In genomic region chr14:100736269-100737180, GRCh38 we compare ENCODE assay signal across 2 cellular contexts.
TF ChIP-seq lines count a peak whose summit lies in the region.

No MANE protein-coding gene starts in this region.

TF ChIP-seq in WTC11, 78 proteins besides CTCF, POLR2A, EP300 and RAD21:
- TF ChIP-seq RELA (CRISPR knock-in tag; IDR thresholded peaks at IDR 0.05; ENCODE audit: borderline replicate concordance) (no peak), USF1 (CRISPR knock-in tag; IDR thresholded peaks at IDR 0.05) (no peak), NR1H2 (CRISPR knock-in tag; IDR thresholded peaks at IDR 0.05) (no peak), KAT7 (CRISPR knock-in tag; IDR thresholded peaks at IDR 0.05; ENCODE audit: borderline replicate concordance) (no peak), CDX4 (CRISPR knock-in tag; IDR thresholded peaks at IDR 0.05; ENCODE audit: borderline replicate concordance) (no peak), FOXP1 (CRISPR knock-in tag; IDR thresholded peaks at IDR 0.05; ENCODE audit: borderline replicate concordance) (no peak), IRF1 (CRISPR knock-in tag; IDR thresholded peaks at IDR 0.05) (no peak), ATF1 (CRISPR knock-in tag; IDR thresholded peaks at IDR 0.05) (no peak), CREM (CRISPR knock-in tag; IDR thresholded peaks at IDR 0.05) (no peak), ZMAT4 (CRISPR knock-in tag; IDR thresholded peaks at IDR 0.05) (no peak), ZNF671 (CRISPR knock-in tag; IDR thresholded peaks at IDR 0.05) (no peak), PRRX2 (CRISPR knock-in tag; IDR thresholded peaks at IDR 0.05) (no peak), ATF3 (CRISPR knock-in tag; conservative IDR thresholded peaks at IDR 0.05) (no peak), ZNF425 (CRISPR knock-in tag; conservative IDR thresholded peaks at IDR 0.05) (no peak), NFYB (CRISPR knock-in tag; conservative IDR thresholded peaks at IDR 0.05; ENCODE audit: low read depth) (no peak), NFE2L1 (CRISPR knock-in tag; IDR thresholded peaks at IDR 0.05) (no peak), ZNF416 (CRISPR knock-in tag; IDR thresholded peaks at IDR 0.05) (no peak)

TF ChIP-seq in HepG2, 621 proteins besides CTCF, POLR2A, EP300 and RAD21:
- TF ChIP-seq ZBTB21 (CRISPR knock-in tag; IDR thresholded peaks at IDR 0.05) (no peak), CENPX (CRISPR knock-in tag; IDR thresholded peaks at IDR 0.05) (no peak), ZNF614 (CRISPR knock-in tag; IDR thresholded peaks at IDR 0.05; ENCODE audit: borderline replicate concordance) (no peak), ARID3A (IDR thresholded peaks at IDR 0.05; ENCODE audit: low read depth, low read length) (no peak), ZHX2 (IDR thresholded peaks at IDR 0.05; ENCODE audit: low read depth) (no peak), ZHX2 (CRISPR knock-in tag; IDR thresholded peaks at IDR 0.05; ENCODE audit: borderline replicate concordance) (no peak), SP140L (CRISPR knock-in tag; IDR thresholded peaks at IDR 0.05; ENCODE audit: borderline replicate concordance) (no peak), RARA (CRISPR knock-in tag; IDR thresholded peaks at IDR 0.05) (no peak), POLR2AphosphoS5 (IDR thresholded peaks at IDR 0.05; ENCODE audit: low read depth, low read length) (0 out of 2 replicates have a peak, but pooled peaks have one; percentile 34), PCBP1 (IDR thresholded peaks at IDR 0.05; ENCODE audit: borderline replicate concordance, low read depth, low read length) (0 out of 2 replicates have a peak, but pooled peaks have one; percentile 64), AGO2 (optimal IDR thresholded peaks at IDR 0.05; ENCODE audit: low read depth, low read length) (peak; percentile 77), ZNF687 (CRISPR knock-in tag; IDR thresholded peaks at IDR 0.05) (0 out of 2 replicates have a peak, but pooled peaks have one; percentile 17), CREB1 (IDR thresholded peaks at IDR 0.05) (0 out of 2 replicates have a peak, but pooled peaks have one; percentile 11), CREB1 (CRISPR knock-in tag; IDR thresholded peaks at IDR 0.05) (no peak), KIAA2018 (CRISPR knock-in tag; IDR thresholded peaks at IDR 0.05; ENCODE audit: borderline replicate concordance) (no peak), ZNF44 (CRISPR knock-in tag; IDR thresholded peaks at IDR 0.05) (no peak), NFKB2 (CRISPR knock-in tag; IDR thresholded peaks at IDR 0.05; ENCODE audit: borderline replicate concordance) (no peak), TMF1 (CRISPR knock-in tag; IDR thresholded peaks at IDR 0.05; ENCODE audit: low read depth) (no peak), ZC3H13 (CRISPR knock-in tag; IDR thresholded peaks at IDR 0.05) (peak; percentile 68; the same call in 1 of the 2 replicates), ZNF546 (CRISPR knock-in tag; conservative IDR thresholded peaks at IDR 0.05) (no peak), MLLT10 (CRISPR knock-in tag; IDR thresholded peaks at IDR 0.05) (no peak), MZF1 (CRISPR knock-in tag; IDR thresholded peaks at IDR 0.05; ENCODE audit: borderline replicate concordance) (no peak), CBX5 (CRISPR knock-in tag; IDR thresholded peaks at IDR 0.05; ENCODE audit: borderline replicate concordance) (no peak), HNRNPK (IDR thresholded peaks at IDR 0.05; ENCODE audit: low read depth, low read length, poor library complexity, severe bottlenecking) (no peak), YEATS2 (CRISPR knock-in tag; IDR thresholded peaks at IDR 0.05; ENCODE audit: borderline replicate concordance) (no peak), TCF7 (IDR thresholded peaks at IDR 0.05; ENCODE audit: low read depth) (no peak), ZMAT5 (CRISPR knock-in tag; IDR thresholded peaks at IDR 0.05; ENCODE audit: borderline replicate concordance, low read depth) (no peak), ZNF460 (CRISPR knock-in tag; IDR thresholded peaks at IDR 0.05; ENCODE audit: borderline replicate concordance) (no peak), MAZ (IDR thresholded peaks at IDR 0.05; ENCODE audit: borderline replicate concordance, low read depth, low read length) (no peak), MAZ (CRISPR knock-in tag; IDR thresholded peaks at IDR 0.05; ENCODE audit: low read depth) (no peak), TEAD2 (CRISPR knock-in tag; IDR thresholded peaks at IDR 0.05) (no peak), TOE1 (CRISPR knock-in tag; IDR thresholded peaks at IDR 0.05) (no peak)
